Comparison of ENCODE assay signal across 9 cellular contexts in the genomic region with DNA sequence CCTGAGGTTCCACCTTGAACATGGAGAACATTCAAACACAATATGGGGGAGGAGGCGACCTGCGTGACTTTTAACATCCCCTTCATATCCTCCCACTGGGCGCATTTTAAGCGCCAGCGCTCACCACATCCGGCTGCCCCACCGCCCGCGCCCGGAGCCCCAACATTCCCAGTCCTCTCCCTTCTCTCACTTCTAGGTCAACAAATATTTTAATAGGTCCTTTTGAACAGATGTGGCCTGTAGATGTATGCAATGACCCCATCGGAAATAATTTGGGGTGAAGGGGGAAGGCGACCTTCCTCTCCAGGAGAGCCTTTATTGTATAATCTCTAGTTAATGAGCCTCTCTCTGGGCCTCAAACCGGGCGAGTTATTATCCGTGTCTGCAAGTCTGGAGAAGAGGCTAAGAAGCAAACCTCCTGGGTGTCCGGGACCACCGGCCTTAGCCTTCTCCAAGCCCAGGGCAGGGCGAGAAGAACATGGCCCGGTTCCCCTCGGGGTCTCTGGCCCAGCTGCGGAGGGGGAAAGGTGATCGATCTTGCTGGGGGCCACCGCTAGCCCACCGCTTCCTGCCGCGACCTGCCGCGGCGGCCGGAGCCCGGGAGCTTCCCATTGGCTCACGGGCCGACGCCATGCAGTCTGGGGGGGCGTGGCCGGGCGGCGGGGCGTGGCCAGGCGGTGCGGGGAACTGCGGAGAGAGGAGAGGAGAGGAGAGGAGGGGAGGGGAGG.
DNase-seq lines count a peak whose midpoint lies in the region; ATAC-seq, FAIRE-seq and TF ChIP-seq lines count a peak whose summit lies in the region.
"Had no signal": no experiment of that assay in that cellular context is flagged by ENCODE, and none has a peak within 500 bp of the region (broad histone marks: within the 10 kb centered on the region; RNA-seq: fewer than 3 reads in every experiment).

No MANE protein-coding gene starts in this region.

- DNase-seq in RWPE2 (ENCODE audit: low spot score) = peak; percentile 82
- DNase-seq in activated naive CD8-positive, alpha-beta T cell treated with anti-CD3 and anti-CD28 coated beads, Interleukin-2, amount 10 ng/mL, durations not matched to agents 7 days and 5 days = peak; percentile 87
- DNase-seq in Right ventricle myocardium superior = peak; percentile 87
- DNase-seq in transverse colon = peak; percentile 85
- DNase-seq in NCI-H2081 (lab: John Stamatoyannopoulos, UW) = no peak

- TF ChIP-seq POLR2A in transverse colon (IDR thresholded peaks at IDR 0.05) = no peak

- H3K9ac ChIP-seq in parathyroid adenoma = no peak overlapping the region

- H3K9me3 Mint-ChIP-seq in activated naive CD8-positive, alpha-beta T cell treated with anti-CD3 and anti-CD28 coated beads, Interleukin-2, amount 10 ng/mL, durations not matched to agents 7 days and 5 days = no peaks in the 10 kb centered on the region

- no peaks in the 10 kb centered on the region for H3K36me3 Mint-ChIP-seq in activated naive CD8-positive, alpha-beta T cell treated with anti-CD3 and anti-CD28 coated beads, Interleukin-2, amount 10 ng/mL, durations not matched to agents 7 days and 5 days

- TF ChIP-seq EP300 in transverse colon (IDR thresholded peaks at IDR 0.05; ENCODE audit: low read depth) = no peak

- H3K27me3 ChIP-seq in RWPE2 (ENCODE audit: insufficient read depth, poor library complexity, severe bottlenecking) (no peaks in the 10 kb centered on the region), parathyroid adenoma (ENCODE audit: control insufficient read depth, insufficient read depth, low read length) (no peaks in the 10 kb centered on the region), transverse colon (peaks cover 78% of the 10 kb centered on the region)

- peaks cover 7% of the 10 kb centered on the region for H3K4me1 Mint-ChIP-seq in activated naive CD8-positive, alpha-beta T cell treated with anti-CD3 and anti-CD28 coated beads, Interleukin-2, amount 10 ng/mL, durations not matched to agents 7 days and 5 days

- peak; percentile 97 for FAIRE-seq in G401.6 (lab: Jason Lieb, UNC)

- WGBS in transverse colon (ENCODE audit: low coverage in 1 of 2), 2 donors = 6 to 11% methylated on average over 3 to 37 of the region's 42 CpGs

- H3K4me2 ChIP-seq in parathyroid adenoma (ENCODE audit: low read length) = peak overlapping the region; percentile 74
- H3K4me2 ChIP-seq: PC-9 had no signal

- H3K4me1 ChIP-seq in RWPE2 (ENCODE audit: insufficient read depth, poor library complexity, severe bottlenecking) = peaks cover 11% of the 10 kb centered on the region
- H3K4me1 ChIP-seq in parathyroid adenoma = no peaks in the 10 kb centered on the region
- H3K4me1 ChIP-seq in transverse colon = peaks cover 0 to 13% (median 7%) of the 10 kb centered on the region in 4 donors

- no peaks in the 10 kb centered on the region for H3K36me3 ChIP-seq in RWPE2 (ENCODE audit: low read depth)
- no peaks in the 10 kb centered on the region for H3K36me3 ChIP-seq in parathyroid adenoma (ENCODE audit: control insufficient read depth, insufficient read depth, low read length)
- no peaks in the 10 kb centered on the region for H3K36me3 ChIP-seq in transverse colon

- peaks cover 23% of the 10 kb centered on the region for H3K27me3 Mint-ChIP-seq in activated naive CD8-positive, alpha-beta T cell treated with anti-CD3 and anti-CD28 coated beads, Interleukin-2, amount 10 ng/mL, durations not matched to agents 7 days and 5 days

- H3K4me3 ChIP-seq in RWPE2 (ENCODE audit: severe bottlenecking) (peak overlapping the region; percentile 65), parathyroid adenoma (ENCODE audit: low read depth, low read length) (peak overlapping the region; percentile 49), transverse colon (peak overlapping the region; percentile 2 to 65 (median 37))
- H3K4me3 ChIP-seq: PC-9 had no signal

- TF ChIP-seq CTCF in RWPE2 (IDR thresholded peaks at IDR 0.05; ENCODE audit: poor library complexity, severe bottlenecking) (no peak), parathyroid adenoma (IDR thresholded peaks at IDR 0.05) (no peak), transverse colon (IDR thresholded peaks at IDR 0.05) (no peak)

- intact Hi-C loops in Right ventricle myocardium superior (cut with DNase I) (no loop called here), transverse colon (cut with DNase I; ENCODE audit: low total_unique reads) (no loop called here)

- POLR2A ChIA-PET in activated naive CD8-positive, alpha-beta T cell treated with anti-CD3 and anti-CD28 coated beads, Interleukin-2, amount 10 ng/mL, durations not matched to agents 7 days and 5 days (lab: Charles Lee) = no interaction called here

- in situ Hi-C loops in transverse colon (cut with MboI; ENCODE audit: low pct_ligation_motif_present in 1 of 4, low pct_unique_long_range_greater_than_20kb in 1 of 4, low sequenced_read_pairs in 3 of 4) = no loop called here

- H3K9me3 ChIP-seq in RWPE2 (ENCODE audit: severe bottlenecking) (no peaks in the 10 kb centered on the region), parathyroid adenoma (ENCODE audit: control insufficient read depth, low read length) (no peaks in the 10 kb centered on the region), transverse colon (no peaks in the 10 kb centered on the region)

- H3K79me2 ChIP-seq in parathyroid adenoma = no peaks in the 10 kb centered on the region

- peak overlapping the region; percentile 94 for H2AFZ ChIP-seq in parathyroid adenoma
- H2AFZ ChIP-seq: PC-9 had no signal

- H3K4me3 Mint-ChIP-seq in activated naive CD8-positive, alpha-beta T cell treated with anti-CD3 and anti-CD28 coated beads, Interleukin-2, amount 10 ng/mL, durations not matched to agents 7 days and 5 days = peak overlapping the region; percentile 78

- peak overlapping the region; percentile 88 for H3K27ac ChIP-seq in RWPE2 (ENCODE audit: poor library complexity, severe bottlenecking)
- H3K27ac ChIP-seq in parathyroid adenoma = no peak overlapping the region
- H3K27ac ChIP-seq in transverse colon = no peak overlapping the region
- H3K27ac ChIP-seq: PC-9 had no signal

- peak overlapping the region; percentile 78 for H3K27ac Mint-ChIP-seq in activated naive CD8-positive, alpha-beta T cell treated with anti-CD3 and anti-CD28 coated beads, Interleukin-2, amount 10 ng/mL, durations not matched to agents 7 days and 5 days

- ATAC-seq in HG02885 (IDR thresholded peaks at IDR 0.05; ENCODE audit: poor library complexity, unreplicated experiment) = peak; percentile 68
- peak; percentile 86 for ATAC-seq in RWPE2 (ENCODE audit: low read depth)
- ATAC-seq in activated naive CD8-positive, alpha-beta T cell treated with anti-CD3 and anti-CD28 coated beads, Interleukin-2, amount 10 ng/mL, durations not matched to agents 7 days and 5 days (ENCODE audit: low read depth) = peak; percentile 86
- ATAC-seq in Right ventricle myocardium superior (ENCODE audit: poor library complexity) = peak; percentile 99

Comparison
In these comparisons a context has a peak if more than half of its experiments do, and no peak if none do; other contexts are left out.
1. DNase-seq: peak in RWPE2 (single experiment), activated naive CD8-positive, alpha-beta T cell treated with anti-CD3 and anti-CD28 coated beads, Interleukin-2, amount 10 ng/mL, durations not matched to agents 7 days and 5 days (single experiment), Right ventricle myocardium superior (single experiment) and transverse colon (single experiment); none in NCI-H2081 (0 of 2).
2. Peak in every context shown above with its lines, with median percentiles within 50 percentile points of each other: ATAC-seq and H3K4me3 ChIP-seq.